8 cellular contexts compared by ENCODE assay signal in the genomic region with DNA sequence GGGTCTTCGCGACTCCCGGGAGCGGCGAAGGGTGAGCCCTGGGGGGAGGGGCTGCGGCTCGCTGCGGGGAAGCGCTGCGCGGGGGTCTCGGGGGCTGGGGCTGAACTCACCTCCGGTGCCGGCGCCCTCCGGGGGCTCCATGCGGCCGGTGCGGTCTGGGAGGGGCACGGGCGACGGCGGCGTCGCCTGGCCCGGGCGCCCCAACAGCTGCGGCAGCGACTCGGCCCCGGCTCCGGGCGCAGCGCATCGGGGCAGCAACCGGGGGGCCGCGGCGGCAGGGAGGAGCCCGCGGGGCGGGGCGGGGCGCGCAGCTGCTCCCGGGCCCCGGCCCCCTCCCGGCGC. TPM values are rescaled to one million over a fixed set of nuclear protein-coding genes. Genes with fewer than 3 reads are reported as not detected.
A peak's percentile ranks its signal among the peaks of the same experiment; 100 is the strongest.
DNase-seq lines count a peak whose midpoint lies in the region; ATAC-seq lines count a peak whose summit lies in the region.

TSS of gene DBNDD1 (minus strand) at position 256 of the 342 bp plus-strand sequence. CDS start at position 141, 115 bp downstream.

- H3K9me3 ChIP-seq in HUES48 (ENCODE audit: control insufficient read depth, insufficient read depth, low read length): no peaks in the 10 kb centered on the region
- H3K9me3 ChIP-seq in iPS-18c (ENCODE audit: control insufficient read depth, insufficient read depth, low read length): peaks cover 2% of the 10 kb centered on the region

- H3K27ac Mint-ChIP-seq in activated naive CD8-positive, alpha-beta T cell treated with anti-CD3 and anti-CD28 coated beads for 36 hours: no peak within 1 kb of the TSS
- peak within 1 kb of the TSS; percentile 48 for H3K27ac Mint-ChIP-seq in stimulated activated memory B cell treated with anti-CD40 and anti-IgM and Interleukin-4, amounts not matched to agents 10 μg/mL and 1 μg/mL and 100 μg/mL, for 72 hours

- peaks cover 27% of the 10 kb centered on the region for H3K4me1 ChIP-seq in HUES48 (ENCODE audit: control insufficient read depth, insufficient read depth, low read length)

- H3K27ac ChIP-seq in HUES48 (ENCODE audit: low read depth, low read length): peak within 1 kb of the TSS; percentile 90

- H3K4me3 Mint-ChIP-seq in activated naive CD8-positive, alpha-beta T cell treated with anti-CD3 and anti-CD28 coated beads for 36 hours: peak within 1 kb of the TSS; percentile 74
- peak within 1 kb of the TSS; percentile 75 for H3K4me3 Mint-ChIP-seq in stimulated activated memory B cell treated with anti-CD40 and anti-IgM and Interleukin-4, amounts not matched to agents 10 μg/mL and 1 μg/mL and 100 μg/mL, for 72 hours

- peaks cover 16% of the 10 kb centered on the region for H3K27me3 Mint-ChIP-seq in activated naive CD8-positive, alpha-beta T cell treated with anti-CD3 and anti-CD28 coated beads for 36 hours
- H3K27me3 Mint-ChIP-seq in stimulated activated memory B cell treated with anti-CD40 and anti-IgM and Interleukin-4, amounts not matched to agents 10 μg/mL and 1 μg/mL and 100 μg/mL, for 72 hours: peaks cover 37% of the 10 kb centered on the region

- ATAC-seq in stimulated activated memory B cell treated with anti-CD40 and anti-IgM and Interleukin-4, amounts not matched to agents 10 μg/mL and 1 μg/mL and 100 μg/mL, for 72 hours: no peak
- ATAC-seq in HG03469 (IDR thresholded peaks at IDR 0.05; ENCODE audit: unreplicated experiment) (no peak), HG03280 (IDR thresholded peaks at IDR 0.05; ENCODE audit: unreplicated experiment) (no peak), GM21723 (IDR thresholded peaks at IDR 0.05; ENCODE audit: unreplicated experiment) (no peak)

- peaks cover 3% of the 10 kb centered on the region for H3K9me3 Mint-ChIP-seq in activated naive CD8-positive, alpha-beta T cell treated with anti-CD3 and anti-CD28 coated beads for 36 hours
- H3K9me3 Mint-ChIP-seq in stimulated activated memory B cell treated with anti-CD40 and anti-IgM and Interleukin-4, amounts not matched to agents 10 μg/mL and 1 μg/mL and 100 μg/mL, for 72 hours: no peaks in the 10 kb centered on the region

- H3K36me3 Mint-ChIP-seq in activated naive CD8-positive, alpha-beta T cell treated with anti-CD3 and anti-CD28 coated beads for 36 hours: peaks cover 11% of the 10 kb centered on the region
- H3K36me3 Mint-ChIP-seq in stimulated activated memory B cell treated with anti-CD40 and anti-IgM and Interleukin-4, amounts not matched to agents 10 μg/mL and 1 μg/mL and 100 μg/mL, for 72 hours: no peaks in the 10 kb centered on the region

- H3K4me1 Mint-ChIP-seq in activated naive CD8-positive, alpha-beta T cell treated with anti-CD3 and anti-CD28 coated beads for 36 hours: peaks cover 14% of the 10 kb centered on the region
- H3K4me1 Mint-ChIP-seq in stimulated activated memory B cell treated with anti-CD40 and anti-IgM and Interleukin-4, amounts not matched to agents 10 μg/mL and 1 μg/mL and 100 μg/mL, for 72 hours: peaks cover 13% of the 10 kb centered on the region

- peak within 1 kb of the TSS; percentile 84 for H3K9ac ChIP-seq in HUES48 (ENCODE audit: low read depth, low read length)

- H3K36me3 ChIP-seq in HUES48 (ENCODE audit: control insufficient read depth, insufficient read depth, low read length): peaks cover 19% of the 10 kb centered on the region; the same call in 1 of the 2 replicates

- DNase-seq in activated naive CD8-positive, alpha-beta T cell treated with anti-CD3 and anti-CD28 coated beads for 36 hours: no peak
- no peak for DNase-seq in stimulated activated CD4-positive, alpha-beta T cell treated with anti-CD3 and anti-CD28 coated beads, Interleukin-2, amount 100 ng/mL, for 24 hours

- H3K4me3 ChIP-seq in HUES48 (ENCODE audit: low read depth, low read length) (peak within 1 kb of the TSS; percentile 76), iPS-18c (ENCODE audit: insufficient read depth, low read depth, low read length) (peak within 1 kb of the TSS; percentile 73)

- H3K27me3 ChIP-seq in HUES48 (ENCODE audit: control insufficient read depth, insufficient read depth, low read length): no peaks in the 10 kb centered on the region

RNA-seq across cellular contexts. Expression of gene DBNDD1, which starts in this region (rescaled TPM):
- 1 to 10 TPM in 1 of 2 experiments, under 1 TPM in 1; 0.82 to 1.0 TPM for total RNA-seq in activated naive CD8-positive, alpha-beta T cell treated with anti-CD3 and anti-CD28 coated beads for 36 hours
